ENCODE assay signal across 16 cellular contexts in the genomic region with DNA sequence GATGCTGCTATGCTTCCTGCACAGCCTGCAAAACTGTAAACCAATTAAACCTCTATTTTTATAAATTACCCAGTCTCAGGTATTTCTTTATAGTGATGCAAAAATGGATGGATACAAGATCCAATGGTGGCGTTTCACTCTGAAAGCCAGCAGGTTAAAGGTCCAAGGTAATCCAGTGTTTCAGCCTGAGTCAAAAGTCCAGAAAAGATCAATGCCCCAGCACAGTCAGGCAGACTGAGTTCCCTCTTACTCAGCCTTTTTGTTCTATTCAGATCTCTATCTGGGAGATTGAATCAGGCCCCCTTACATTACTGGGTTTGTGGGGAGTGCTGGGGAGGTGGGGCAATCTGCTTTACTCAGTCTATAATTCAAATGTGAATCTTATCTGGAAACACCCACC.
A peak's percentile ranks its signal among the peaks of the same experiment; 100 is the strongest.
DNase-seq lines count a peak whose midpoint lies in the region; ATAC-seq and TF ChIP-seq lines count a peak whose summit lies in the region.
"Had no signal": no experiment of that assay in that cellular context is flagged by ENCODE, and none has a peak within 500 bp of the region (broad histone marks: within the 10 kb centered on the region; RNA-seq: fewer than 3 reads in every experiment).

No MANE protein-coding gene starts in this region.

- H3K36me3 Mint-ChIP-seq in neural crest cell (ENCODE audit: low read depth) (peaks cover 4% of the 10 kb centered on the region), endothelial cell (ENCODE audit: low read depth, unreplicated experiment) (no peaks in the 10 kb centered on the region)
- H3K36me3 Mint-ChIP-seq in activated T-helper 1 cell treated with anti-CD3 and anti-CD28 coated beads, Interleukin-12 subunit alpha, Interleukin-12 subunit beta, Interleukin-2, Interleukin-4 antibody, amounts not matched to agents 30 ng/mL and 10 ng/mL and 1 ng/mL, durations not matched to agents 14 hours and 24 hours and 36 hours (ENCODE audit: low read depth): no peaks in the 10 kb centered on the region
- H3K36me3 Mint-ChIP-seq: CD4-positive, alpha-beta memory T cell had no signal

- peak; percentile 78 for ATAC-seq in left lobe of liver

- no peaks in the 10 kb centered on the region for H3K79me2 ChIP-seq in OCI-LY1 (ENCODE audit: insufficient read depth, low read length)

- no peak overlapping the region for H3K27ac ChIP-seq in OCI-LY1 (ENCODE audit: low read depth, low read length, poor library complexity, severe bottlenecking)

- H3K9me2 ChIP-seq in OCI-LY1 (ENCODE audit: low read depth, low read length): no peaks in the 10 kb centered on the region

- DNase-seq in HuH-7 (ENCODE audit: low spot score): peak; percentile 13
- DNase-seq in left lobe of liver (ENCODE audit: low spot score): no peak
- DNase-seq in neural crest cell (ENCODE audit: low read depth, low spot score): no peak
- DNase-seq in foreskin melanocyte: no peak
- DNase-seq in endothelial cell (ENCODE audit: low spot score): no peak
- no peak for DNase-seq in activated T-helper 1 cell treated with anti-CD3 and anti-CD28 coated beads, Interleukin-12 subunit alpha, Interleukin-12 subunit beta, Interleukin-2, Interleukin-4 antibody, amounts not matched to agents 30 ng/mL and 10 ng/mL and 1 ng/mL, durations not matched to agents 14 hours and 24 hours and 36 hours (ENCODE audit: low spot score)
- no peak for DNase-seq in DMS153 treated with DMSO at 0.1 percent for 48 hours (lab: John Stamatoyannopoulos, UW; ENCODE audit: unreplicated experiment)
- DNase-seq: C1 segment of cervical spinal cord; Calu3; CD4-positive, alpha-beta memory T cell; COR-L47; DND-41; GOT3; HFFc6 had no signal

- H3K4me2 ChIP-seq in OCI-LY1 (ENCODE audit: low read length): no peak overlapping the region

- H3K4me1 ChIP-seq in OCI-LY1 (ENCODE audit: insufficient read depth, low read length, severe bottlenecking): peaks cover 40% of the 10 kb centered on the region
- H3K4me1 ChIP-seq: HAP-1 had no signal

- no peak overlapping the region for H3K9ac ChIP-seq in OCI-LY1 (ENCODE audit: low read length)

- intact Hi-C loops in activated T-helper 1 cell treated with anti-CD3 and anti-CD28 coated beads, Interleukin-12 subunit alpha, Interleukin-12 subunit beta, Interleukin-2, Interleukin-4 antibody, amounts not matched to agents 30 ng/mL and 10 ng/mL and 1 ng/mL, durations not matched to agents 14 hours and 24 hours and 36 hours (cut with micrococcal nuclease): no loop called here

- TF ChIP-seq CTCF in OCI-LY1 (IDR thresholded peaks at IDR 0.05; ENCODE audit: low read length) (no peak), neural crest cell (conservative IDR thresholded peaks at IDR 0.05) (no peak), endothelial cell (IDR thresholded peaks at IDR 0.05; ENCODE audit: unreplicated experiment) (no peak)

- H2AFZ ChIP-seq in OCI-LY1 (ENCODE audit: low read length): peak overlapping the region; percentile 39; the same call in 1 of the 2 replicates

- peak overlapping the region; percentile 79 for H3K27ac Mint-ChIP-seq in neural crest cell (ENCODE audit: unreplicated experiment)
- no peak overlapping the region for H3K27ac Mint-ChIP-seq in endothelial cell (ENCODE audit: unreplicated experiment)
- H3K27ac Mint-ChIP-seq in activated T-helper 1 cell treated with anti-CD3 and anti-CD28 coated beads, Interleukin-12 subunit alpha, Interleukin-12 subunit beta, Interleukin-2, Interleukin-4 antibody, amounts not matched to agents 30 ng/mL and 10 ng/mL and 1 ng/mL, durations not matched to agents 14 hours and 24 hours and 36 hours: no peak overlapping the region
- H3K27ac Mint-ChIP-seq: CD4-positive, alpha-beta memory T cell; HFFc6 had no signal

- no peak overlapping the region for H3K4me3 ChIP-seq in OCI-LY1 (ENCODE audit: low read depth, low read length, poor library complexity, severe bottlenecking)
- H3K4me3 ChIP-seq: HAP-1 had no signal

- H3K27me3 ChIP-seq in OCI-LY1 (ENCODE audit: insufficient read depth, low read length): no peaks in the 10 kb centered on the region

- no peaks in the 10 kb centered on the region for H3K9me3 ChIP-seq in OCI-LY1 (ENCODE audit: low read length)
- H3K9me3 ChIP-seq: HAP-1 had no signal

- H3K4me1 Mint-ChIP-seq in neural crest cell (no peaks in the 10 kb centered on the region), endothelial cell (ENCODE audit: unreplicated experiment) (no peaks in the 10 kb centered on the region)
- no peaks in the 10 kb centered on the region for H3K4me1 Mint-ChIP-seq in activated T-helper 1 cell treated with anti-CD3 and anti-CD28 coated beads, Interleukin-12 subunit alpha, Interleukin-12 subunit beta, Interleukin-2, Interleukin-4 antibody, amounts not matched to agents 30 ng/mL and 10 ng/mL and 1 ng/mL, durations not matched to agents 14 hours and 24 hours and 36 hours (ENCODE audit: low read depth)
- H3K4me1 Mint-ChIP-seq: CD4-positive, alpha-beta memory T cell had no signal

- H3K27me3 Mint-ChIP-seq in neural crest cell (ENCODE audit: low read depth): no peaks in the 10 kb centered on the region
- H3K27me3 Mint-ChIP-seq in endothelial cell (ENCODE audit: unreplicated experiment): no peaks in the 10 kb centered on the region
- H3K27me3 Mint-ChIP-seq in activated T-helper 1 cell treated with anti-CD3 and anti-CD28 coated beads, Interleukin-12 subunit alpha, Interleukin-12 subunit beta, Interleukin-2, Interleukin-4 antibody, amounts not matched to agents 30 ng/mL and 10 ng/mL and 1 ng/mL, durations not matched to agents 14 hours and 24 hours and 36 hours (ENCODE audit: insufficient read depth): no peaks in the 10 kb centered on the region

- H3K4me3 Mint-ChIP-seq in neural crest cell (no peak overlapping the region), endothelial cell (ENCODE audit: unreplicated experiment) (no peak overlapping the region)
- no peak overlapping the region for H3K4me3 Mint-ChIP-seq in activated T-helper 1 cell treated with anti-CD3 and anti-CD28 coated beads, Interleukin-12 subunit alpha, Interleukin-12 subunit beta, Interleukin-2, Interleukin-4 antibody, amounts not matched to agents 30 ng/mL and 10 ng/mL and 1 ng/mL, durations not matched to agents 14 hours and 24 hours and 36 hours
- H3K4me3 Mint-ChIP-seq: CD4-positive, alpha-beta memory T cell; HFFc6 had no signal

- no peaks in the 10 kb centered on the region for H3K36me3 ChIP-seq in OCI-LY1 (ENCODE audit: insufficient read depth, low read length)
- H3K36me3 ChIP-seq: HAP-1 had no signal

- H3K9me3 Mint-ChIP-seq in neural crest cell (no peaks in the 10 kb centered on the region), endothelial cell (ENCODE audit: unreplicated experiment) (no peaks in the 10 kb centered on the region)
- H3K9me3 Mint-ChIP-seq in activated T-helper 1 cell treated with anti-CD3 and anti-CD28 coated beads, Interleukin-12 subunit alpha, Interleukin-12 subunit beta, Interleukin-2, Interleukin-4 antibody, amounts not matched to agents 30 ng/mL and 10 ng/mL and 1 ng/mL, durations not matched to agents 14 hours and 24 hours and 36 hours: peaks cover 5% of the 10 kb centered on the region

- no peaks in the 10 kb centered on the region for H3F3A ChIP-seq in OCI-LY1 (ENCODE audit: insufficient read depth, low read length)

- no peaks in the 10 kb centered on the region for H4K20me1 ChIP-seq in OCI-LY1 (ENCODE audit: insufficient read depth, low read length)
